ENCODE assay signal across 8 cellular contexts in the genomic region with DNA sequence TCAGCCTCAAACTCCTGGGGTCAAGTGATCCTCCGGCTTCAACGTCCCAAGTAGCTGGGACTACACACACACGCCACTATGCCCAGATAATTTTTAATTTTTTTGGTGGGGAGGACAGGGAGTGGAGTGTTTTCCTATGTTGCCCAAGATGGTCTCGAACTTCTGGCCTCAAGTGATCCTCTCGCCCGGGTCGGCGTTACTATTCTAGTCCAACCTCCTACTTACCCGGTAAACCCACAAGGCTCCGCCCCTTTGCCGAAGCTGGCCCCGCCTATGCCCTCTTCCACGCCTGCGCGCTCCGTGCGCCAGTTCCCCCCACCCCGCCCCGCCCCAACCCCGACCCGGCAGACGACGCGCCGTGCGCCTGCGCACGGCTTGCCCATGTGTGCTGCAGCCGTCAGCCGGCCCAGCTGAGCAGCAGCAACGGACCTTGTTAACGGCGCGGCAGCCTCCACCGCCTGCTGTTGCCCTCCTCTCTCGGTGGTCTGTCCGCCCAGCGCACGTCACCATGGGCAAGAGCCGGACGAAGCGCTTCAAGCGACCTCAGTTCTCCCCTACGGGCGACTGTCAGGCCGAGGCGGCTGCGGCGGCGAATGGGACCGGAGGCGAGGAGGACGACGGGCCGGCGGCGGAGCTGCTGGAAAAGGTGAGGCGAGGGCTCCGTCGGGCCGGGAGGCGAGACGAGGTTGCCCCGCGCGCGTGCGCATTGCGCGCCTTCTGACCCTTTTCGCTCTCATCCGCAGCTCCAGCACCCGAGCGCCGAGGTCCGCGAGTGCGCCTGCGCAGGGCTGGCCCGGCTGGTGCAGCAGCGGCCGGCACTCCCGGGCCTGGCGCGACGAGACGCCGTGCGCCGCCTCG. TPM values are rescaled to one million over a fixed set of nuclear protein-coding genes. Genes with fewer than 3 reads are reported as not detected.
DNase-seq lines count a peak whose midpoint lies in the region; ATAC-seq and TF ChIP-seq lines count a peak whose summit lies in the region.

A gene with protein sequence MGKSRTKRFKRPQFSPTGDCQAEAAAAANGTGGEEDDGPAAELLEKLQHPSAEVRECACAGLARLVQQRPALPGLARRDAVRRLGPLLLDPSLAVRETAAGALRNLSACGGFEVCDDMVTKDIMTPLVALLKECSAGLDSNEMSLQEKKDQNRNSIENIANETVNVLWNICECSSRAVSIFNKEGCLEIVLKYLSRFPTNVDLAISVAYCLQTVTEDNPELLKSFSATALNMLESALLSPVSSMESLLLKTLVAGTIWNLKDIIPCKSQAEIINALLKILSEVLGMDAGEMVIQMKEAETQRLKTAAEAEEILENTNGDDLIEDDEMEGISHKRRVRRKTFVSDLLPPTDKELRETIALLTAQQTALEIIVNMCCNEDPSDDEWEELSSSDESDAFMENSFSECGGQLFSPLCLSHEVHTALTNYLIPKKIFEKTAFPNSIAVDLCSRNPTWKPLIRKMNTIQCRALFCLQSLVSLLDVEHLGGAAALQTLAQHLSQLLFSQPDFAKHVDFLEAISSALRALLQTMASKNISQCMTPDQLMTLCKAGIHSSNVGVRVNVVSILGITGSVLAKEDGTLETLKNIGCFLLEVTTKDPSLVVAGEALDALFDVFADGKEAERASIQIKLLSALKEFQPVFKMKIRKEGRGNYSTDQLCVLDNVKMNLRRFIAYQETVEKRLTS (plus strand): TSS at position 347 of the 858 bp plus-strand sequence. CDS start 162 bp downstream, at position 509.

- peaks cover 29% of the 10 kb centered on the region for H3K4me1 Mint-ChIP-seq in osteocyte (ENCODE audit: unreplicated experiment)

- TF ChIP-seq CTCF in GM10248 (IDR thresholded peaks at IDR 0.05; ENCODE audit: control extremely low read depth, extremely low read depth, low read depth, missing control alignments), result no peak
- no peak for TF ChIP-seq CTCF in osteocyte (IDR thresholded peaks at IDR 0.05)
- no peak for TF ChIP-seq CTCF in thoracic aorta (IDR thresholded peaks at IDR 0.05)

- peaks cover 15 to 18% of the 10 kb centered on the region in 2 donors for H3K36me3 Mint-ChIP-seq in activated naive CD4-positive, alpha-beta T cell treated with anti-CD3 and anti-CD28 coated beads, Interleukin-2, amount 50 U/mL, for 72 hours
- H3K36me3 Mint-ChIP-seq in osteocyte (ENCODE audit: unreplicated experiment), result peaks cover 7% of the 10 kb centered on the region

- peak within 1 kb of the TSS; percentile 80 to 85 for H3K27ac Mint-ChIP-seq in activated naive CD4-positive, alpha-beta T cell treated with anti-CD3 and anti-CD28 coated beads, Interleukin-2, amount 50 U/mL, for 72 hours
- H3K27ac Mint-ChIP-seq in osteocyte (ENCODE audit: unreplicated experiment), result peak within 1 kb of the TSS; percentile 91

- no peaks in the 10 kb centered on the region for H3K27me3 ChIP-seq in thoracic aorta (replicated peaks; ENCODE audit: insufficient read depth)

- intact Hi-C loops in head of caudate nucleus (cut with DNase I), result loop anchor here (5.0 to 10.0 kb wide), 4 partner anchors 39 to 676 kb away; partner anchors contain the start of genes CNEP1R1, CYLD and TENT4B

- POLR2A ChIA-PET in GM10248 (lab: Yijun Ruan, JAX), result interaction anchor here (0.8 to 1.1 kb wide), 2 partner anchors 17 to 56 kb away, joined by 3 to 4 read pairs; no protein-coding TSS in a partner anchor

- H3K27me3 Mint-ChIP-seq in osteocyte (ENCODE audit: unreplicated experiment), result no peaks in the 10 kb centered on the region

- H3K9me3 Mint-ChIP-seq in activated naive CD4-positive, alpha-beta T cell treated with anti-CD3 and anti-CD28 coated beads, Interleukin-2, amount 50 U/mL, for 72 hours, result no peaks in the 10 kb centered on the region
- H3K9me3 Mint-ChIP-seq in osteocyte (ENCODE audit: unreplicated experiment), result no peaks in the 10 kb centered on the region

- no peaks in the 10 kb centered on the region for H3K9me3 ChIP-seq in thoracic aorta

- H3K36me3 ChIP-seq in thoracic aorta, result peaks cover 4% of the 10 kb centered on the region

- peak within 1 kb of the TSS; percentile 88 for H3K4me3 Mint-ChIP-seq in osteocyte (ENCODE audit: unreplicated experiment)

- H3K4me1 ChIP-seq in thoracic aorta (ENCODE audit: control insufficient read depth in 1 of 2, low read depth in 2 of 2), result peaks cover 23 to 26% of the 10 kb centered on the region in 2 donors

- H3K27ac ChIP-seq in thoracic aorta, result peak within 1 kb of the TSS; percentile 89 to 93

- DNase-seq in GM10248 (ENCODE audit: extremely low spot score), result peak; percentile 94
- peak; percentile 91 for DNase-seq in NCI-H1092 treated with DMSO at 0.1 percent for 48 hours (lab: John Stamatoyannopoulos, UW)
- peak; percentile 73 for DNase-seq in SKM-1 (lab: John Stamatoyannopoulos, UW; ENCODE audit: unreplicated experiment)
- peak; percentile 93 to 98 for DNase-seq in activated naive CD4-positive, alpha-beta T cell treated with anti-CD3 and anti-CD28 coated beads, Interleukin-2, amount 50 U/mL, for 72 hours (ENCODE audit: low spot score in 2 of 2)
- DNase-seq in head of caudate nucleus, result peak; percentile 81 to 97 (median 93)
- DNase-seq in osteocyte (ENCODE audit: extremely low spot score, unreplicated experiment), result peak; percentile 98
- DNase-seq in thoracic aorta (ENCODE audit: low spot score), result peak; percentile 64

- CTCF ChIA-PET in GM10248 (lab: Yijun Ruan, JAX), result interaction anchor here (0.6 to 6.3 kb wide), 14 partner anchors 9 to 740 kb away, joined by 3 to 186 read pairs (median 4); partner anchors contain the start of gene CNEP1R1

- H3K4me3 ChIP-seq in thoracic aorta, result peak within 1 kb of the TSS; percentile 99

- peak; percentile 83 for ATAC-seq in HG02610 (IDR thresholded peaks at IDR 0.05; ENCODE audit: unreplicated experiment)
- peak; percentile 84 to 89 for ATAC-seq in activated naive CD4-positive, alpha-beta T cell treated with anti-CD3 and anti-CD28 coated beads, Interleukin-2, amount 50 U/mL, for 72 hours
- peak; percentile 95 for ATAC-seq in thoracic aorta (ENCODE audit: insufficient number of reproducible peaks, low FRiP score, low read depth)

RNA-seq across cellular contexts. Expression of the gene that starts here (rescaled TPM):
- total RNA-seq in activated naive CD4-positive, alpha-beta T cell treated with anti-CD3 and anti-CD28 coated beads, Interleukin-2, amount 50 U/mL, for 72 hours, result 10 to 100 TPM; 18.6 to 31.6 TPM
- total RNA-seq in osteocyte (19.4 and 20.3 TPM in 2 replicates), thoracic aorta (10 to 100 TPM; 23.4 to 30.8 TPM)

Comparison
In these comparisons a context has a peak if more than half of its experiments do, and no peak if none do; other contexts are left out.
1. Peak in every context shown above with its lines: DNase-seq, ATAC-seq, H3K4me3 ChIP-seq and H3K27ac ChIP-seq.